In the genomic region with DNA sequence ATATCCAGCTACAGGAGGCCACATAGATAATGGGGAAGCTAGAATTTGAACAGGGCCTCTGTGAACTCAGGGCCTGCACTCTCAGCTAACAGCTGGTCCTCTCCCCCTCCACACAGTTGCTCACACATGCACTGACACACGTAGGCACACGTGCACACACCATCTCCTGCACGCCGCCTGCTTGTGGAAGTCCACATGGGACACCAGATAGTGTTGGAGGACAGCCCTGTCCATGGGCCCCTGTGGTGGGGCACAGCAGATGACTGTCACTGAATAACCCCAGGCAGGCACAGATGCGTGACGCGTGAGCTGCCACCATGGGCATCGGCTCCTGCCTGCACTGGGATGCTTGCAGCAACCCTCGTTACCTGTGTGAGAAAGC, we compare ENCODE assay signal across 20 cellular contexts. TPM values are rescaled to one million over a fixed set of nuclear protein-coding genes. Genes with fewer than 3 reads are reported as not detected.
DNase-seq lines count a peak whose midpoint lies in the region; ATAC-seq, FAIRE-seq and TF ChIP-seq lines count a peak whose summit lies in the region.
"Had no signal": no experiment of that assay in that cellular context is flagged by ENCODE, and none has a peak within 500 bp of the region (broad histone marks: within the 10 kb centered on the region; RNA-seq: fewer than 3 reads in every experiment).

No MANE protein-coding gene starts in this region.

- H3K4me3 ChIP-seq in A549 (no peak overlapping the region), NT2/D1 (ENCODE audit: insufficient read length, low read depth) (no peak overlapping the region), sigmoid colon (no peak overlapping the region), endodermal cell (ENCODE audit: low read length) (no peak overlapping the region)
- H3K4me3 ChIP-seq: MG63, pancreas had no signal

- H3K4me3 Mint-ChIP-seq in glutamatergic neuron (ENCODE audit: unreplicated experiment): no peak overlapping the region
- no peak overlapping the region for H3K4me3 Mint-ChIP-seq in endodermal cell
- H3K4me3 Mint-ChIP-seq: CD4-positive, CD25-positive, alpha-beta regulatory T cell; immature natural killer cell; naive B cell had no signal

- WGBS in A549 (ENCODE audit: missing lambda C conversion rate): 97% methylated on average over 9 of the region's 9 CpGs
- 96 to 97% methylated on average over 9 of the region's 9 CpGs for WGBS in sigmoid colon, 2 donors
- 93 to 95% methylated on average over 9 of the region's 9 CpGs for WGBS in endodermal cell (ENCODE audit: insufficient coverage in 1 of 2, insufficient read length in 1 of 2), 2 experiments

- TF ChIP-seq CTCF in A549 (IDR thresholded peaks at IDR 0.05) (no peak), glutamatergic neuron (IDR thresholded peaks at IDR 0.05; ENCODE audit: partially characterized antibody, unreplicated experiment) (no peak), sigmoid colon (IDR thresholded peaks at IDR 0.05) (no peak), endodermal cell (conservative IDR thresholded peaks at IDR 0.05) (no peak)

- H3K36me3 Mint-ChIP-seq in glutamatergic neuron (ENCODE audit: unreplicated experiment) (peaks cover 8% of the 10 kb centered on the region), endodermal cell (ENCODE audit: low read depth) (peaks cover 33% of the 10 kb centered on the region)

- TF ChIP-seq RAD21 in A549 (conservative IDR thresholded peaks at IDR 0.05 in 1 of 2, IDR thresholded peaks at IDR 0.05 in 1 of 2): no peak

- H3K4me2 ChIP-seq in A549: no peak overlapping the region; the same call in 2 of the 3 replicates

- H3K4me1 Mint-ChIP-seq in glutamatergic neuron (ENCODE audit: low read depth, unreplicated experiment): peaks cover 28% of the 10 kb centered on the region
- H3K4me1 Mint-ChIP-seq in endodermal cell: peaks cover 10% of the 10 kb centered on the region

- ATAC-seq in A549: no peak; a peak in 1 of 6 replicates
- ATAC-seq in HG03520 (IDR thresholded peaks at IDR 0.05; ENCODE audit: unreplicated experiment): no peak

- FAIRE-seq in A549 (lab: Jason Lieb, UNC): no peak
- FAIRE-seq: pancreas had no signal

- POLR2A ChIA-PET in A549 (lab: Yijun Ruan, JAX): no interaction called here

- intact Hi-C loops in sigmoid colon (cut with DNase I): no loop called here

- H3K27ac ChIP-seq in A549: peak overlapping the region; percentile 21 to 83; a peak in 4 of 6 replicates
- H3K27ac ChIP-seq in sigmoid colon: peak overlapping the region in 3 of 4 donors; percentile 17 to 63 (median 48)
- H3K27ac ChIP-seq in endodermal cell (ENCODE audit: low read depth, low read length): no peak overlapping the region
- H3K27ac ChIP-seq: pancreas had no signal

- H3K27ac Mint-ChIP-seq in glutamatergic neuron (ENCODE audit: unreplicated experiment): peak overlapping the region; percentile 80
- no peak overlapping the region for H3K27ac Mint-ChIP-seq in endodermal cell
- H3K27ac Mint-ChIP-seq: CD4-positive, CD25-positive, alpha-beta regulatory T cell; immature natural killer cell had no signal

- peaks cover 16% of the 10 kb centered on the region for H3K9me3 Mint-ChIP-seq in glutamatergic neuron (ENCODE audit: unreplicated experiment)
- H3K9me3 Mint-ChIP-seq in endodermal cell: no peaks in the 10 kb centered on the region
- H3K9me3 Mint-ChIP-seq: CD4-positive, CD25-positive, alpha-beta regulatory T cell; immature natural killer cell; naive B cell had no signal

- H3K4me1 ChIP-seq in A549 (peaks cover 17% of the 10 kb centered on the region), NT2/D1 (ENCODE audit: insufficient read depth, insufficient read length) (no peaks in the 10 kb centered on the region), sigmoid colon (peaks cover 0 to 43% (median 28%) of the 10 kb centered on the region in 4 donors), endodermal cell (ENCODE audit: control insufficient read depth, insufficient read depth, low read length) (peaks cover 8% of the 10 kb centered on the region)
- H3K4me1 ChIP-seq: pancreas had no signal

- TF ChIP-seq EP300 in A549 (IDR thresholded peaks at IDR 0.05): no peak
- TF ChIP-seq EP300 in sigmoid colon (IDR thresholded peaks at IDR 0.05): no peak

- peak overlapping the region; percentile 28 for H3K9ac ChIP-seq in NT2/D1 (ENCODE audit: insufficient read length, low read depth)
- H3K9ac ChIP-seq in endodermal cell (ENCODE audit: extremely low read depth, low read length, poor library complexity, severe bottlenecking): no peak overlapping the region

- H3K27me3 ChIP-seq in NT2/D1 (ENCODE audit: insufficient read depth, insufficient read length) (no peaks in the 10 kb centered on the region), sigmoid colon (no peaks in the 10 kb centered on the region), endodermal cell (ENCODE audit: control insufficient read depth, insufficient read depth, low read length, poor library complexity, severe bottlenecking) (no peaks in the 10 kb centered on the region)
- H3K27me3 ChIP-seq: MG63, pancreas had no signal

- H3K36me3 ChIP-seq in NT2/D1 (ENCODE audit: insufficient read depth, insufficient read length, low read length) (peaks cover 56% of the 10 kb centered on the region), sigmoid colon (peaks cover 17 to 64% (median 36%) of the 10 kb centered on the region in 4 donors), endodermal cell (ENCODE audit: control insufficient read depth, insufficient read depth, low read length) (peaks cover 15% of the 10 kb centered on the region)

- CTCF ChIA-PET in A549 (lab: Yijun Ruan, JAX): interaction anchor here (1.0 to 6.3 kb wide), 7 partner anchors 14 to 188 kb away, joined by 3 to 64 read pairs (median 4); no protein-coding TSS in a partner anchor

- H3K9me3 ChIP-seq in A549 (no peaks in the 10 kb centered on the region), NT2/D1 (ENCODE audit: insufficient read depth, low read length) (no peaks in the 10 kb centered on the region), sigmoid colon (no peaks in the 10 kb centered on the region), endodermal cell (ENCODE audit: control insufficient read depth, low read length) (no peaks in the 10 kb centered on the region)
- H3K9me3 ChIP-seq: MG63, pancreas had no signal

- H3K27me3 Mint-ChIP-seq in glutamatergic neuron (ENCODE audit: unreplicated experiment) (peaks cover 5% of the 10 kb centered on the region), endodermal cell (ENCODE audit: insufficient read depth) (no peaks in the 10 kb centered on the region)
- H3K27me3 Mint-ChIP-seq: CD4-positive, CD25-positive, alpha-beta regulatory T cell; naive B cell had no signal

- no peak for DNase-seq in A549 (ENCODE audit: low read depth in 1 of 2, low spot score in 1 of 2)
- no peak for DNase-seq in NT2/D1 (ENCODE audit: low read depth, low spot score)
- DNase-seq in glutamatergic neuron: no peak
- no peak for DNase-seq in sigmoid colon
- DNase-seq in NCI-H446 (lab: John Stamatoyannopoulos, UW): no peak
- no peak for DNase-seq in stimulated activated CD4-positive, alpha-beta T cell treated with anti-CD3 and anti-CD28 coated beads, Interleukin-4, amount 100 ng/mL, for 24 hours
- no peak for DNase-seq in endodermal cell
- DNase-seq: activated CD4-positive, alpha-beta T cell treated with anti-CD3 and anti-CD28 coated beads, Interleukin-2, amount 50 U/mL, for 1 hour; activated T-cell treated with anti-CD3 and anti-CD28 coated beads for 4 hours; CD4-positive, CD25-positive, alpha-beta regulatory T cell; dermis blood vessel endothelial cell; DMS79; erythroblast; immature natural killer cell; naive B cell; NCI-H187; NCI-H510A had no signal

- TF ChIP-seq POLR2A in A549 (IDR thresholded peaks at IDR 0.05; ENCODE audit: low read length): no peak
- no peak for TF ChIP-seq POLR2A in sigmoid colon (IDR thresholded peaks at IDR 0.05)

TF ChIP-seq in A549, 52 proteins besides CTCF, POLR2A, EP300 and RAD21:
- TF ChIP-seq TFCP2L1 (CRISPR knock-in tag; IDR thresholded peaks at IDR 0.05) (no peak), HOXB5 (CRISPR knock-in tag; IDR thresholded peaks at IDR 0.05) (no peak), ZFP36 (IDR thresholded peaks at IDR 0.05; ENCODE audit: borderline replicate concordance, partially characterized antibody) (no peak), FOSL2 (IDR thresholded peaks at IDR 0.05) (no peak), FOSL2 (CRISPR knock-in tag; IDR thresholded peaks at IDR 0.05) (no peak)

RNA-seq across cellular contexts. Expression of a gene that starts 52.9 kb away (rescaled TPM):
- polyA plus RNA-seq in A549 (2011; rRNA removed) (42.7 and 47.9 TPM in 2 replicates), A549 (2017; fragmentation: RNase III; extraction: RNeasy Plus Mini Kit Qiagen cat#74134 plus additional on column Dnase treatment) (78.8 to 84.6 TPM (median 84.3 TPM) in 3 replicates), sigmoid colon (100 to 1,000 TPM in 2 of 3 donors, 10 to 100 TPM in 1; 47.4 to 114 (median 111) TPM)
- 51.6 and 55.2 TPM in 2 replicates for polyA plus RNA-seq in A549 (2012; cell fraction: cytosol; rRNA removed)
- polyA plus RNA-seq in A549 (2012; cell fraction: nucleus; rRNA removed): 31.2 and 42.2 TPM in 2 replicates
- 18.5 and 21.4 TPM in 2 replicates for polyA minus RNA-seq in A549 (2011; rRNA and poly(A)+ RNA removed)
- total RNA-seq in glutamatergic neuron (ENCODE audit: unreplicated experiment) (16.0 TPM), sigmoid colon (100 to 1,000 TPM in 1 of 4 donors, 10 to 100 TPM in 3; 35.7 to 104 (median 77.1) TPM), endodermal cell (10 to 100 TPM; 27.1 to 40.1 TPM)
- 25.3 TPM for polyA plus RNA-seq in endodermal cell (2013, experiment 1 of 2)
- polyA plus RNA-seq in endodermal cell (2013, experiment 2 of 2): 23.9 TPM
